Comparison of ENCODE assay signal across 17 cellular contexts in genomic region chr2:160336091-160336490, GRCh38.
DNase-seq lines count a peak whose midpoint lies in the region; ATAC-seq and TF ChIP-seq lines count a peak whose summit lies in the region.
"Had no signal": no experiment of that assay in that cellular context is flagged by ENCODE, and none has a peak within 500 bp of the region (broad histone marks: within the 10 kb centered on the region; RNA-seq: fewer than 3 reads in every experiment).

No MANE protein-coding gene starts in this region.

- H3K4me3 ChIP-seq in osteoblast (ENCODE audit: insufficient read depth, low read length): no peak overlapping the region

- H3K79me2 ChIP-seq in osteoblast (ENCODE audit: insufficient read depth, low read length): peaks cover 96% of the 10 kb centered on the region

- no peak for TF ChIP-seq CTCF in osteoblast (IDR thresholded peaks at IDR 0.05; ENCODE audit: extremely low read depth, low read depth, low read length)

- POLR2A ChIA-PET in activated CD4-positive, alpha-beta T cell treated with anti-CD3 and anti-CD28 coated beads for 36 hours (lab: Charles Lee): no interaction called here
- POLR2A ChIA-PET in T-cell (lab: Charles Lee): interaction anchor here in 1 of 2 donors (0.6 kb wide), 1 partner anchor 1660 kb away, joined by 3 read pairs; no protein-coding TSS in a partner anchor

- peaks cover 84% of the 10 kb centered on the region for H3K4me1 Mint-ChIP-seq in activated CD4-positive, alpha-beta T cell treated with anti-CD3 and anti-CD28 coated beads for 36 hours
- H3K4me1 Mint-ChIP-seq in T-cell: peaks cover 85 to 89% (median 87%) of the 10 kb centered on the region in 3 donors

- no peaks in the 10 kb centered on the region for H3K36me3 ChIP-seq in osteoblast (ENCODE audit: insufficient read depth, low read length)

- no peaks in the 10 kb centered on the region for H3K9me3 ChIP-seq in osteoblast (ENCODE audit: low read depth, low read length)

- DNase-seq in activated CD4-positive, alpha-beta T cell treated with anti-CD3 and anti-CD28 coated beads for 36 hours: no peak
- DNase-seq in activated CD4-positive, alpha-beta T cell treated with anti-CD3 and anti-CD28 coated beads for 4 hours: no peak
- DNase-seq in T-cell (no peak), fibroblast of gingiva (ENCODE audit: low read depth) (peak; percentile 86), osteoblast (ENCODE audit: insufficient read length, low spot score, missing footprints) (no peak), iPS-NIHi11 (ENCODE audit: low spot score) (no peak)
- DNase-seq: amniotic stem cell; C1 segment of cervical spinal cord; DMS79 treated with DMSO at 0.1 percent for 48 hours; islet precursor cell; SHP77 treated with DMSO at 0.1 percent for 48 hours; stimulated activated CD4-positive, alpha-beta T cell treated with anti-CD3 and anti-CD28 coated beads, Interleukin-4, amount 100 ng/mL, for 24 hours; stimulated activated CD8-positive, alpha-beta memory T cell treated with anti-CD3 and anti-CD28 coated beads, Interleukin-4, amount 100 ng/mL, for 48 hours had no signal

- H3K36me3 Mint-ChIP-seq in activated CD4-positive, alpha-beta T cell treated with anti-CD3 and anti-CD28 coated beads for 36 hours (ENCODE audit: low read depth): peaks cover 4% of the 10 kb centered on the region
- peaks cover 4% of the 10 kb centered on the region for H3K36me3 Mint-ChIP-seq in T-cell
- H3K36me3 Mint-ChIP-seq: IgD-negative memory B cell had no signal

- peaks cover 31% of the 10 kb centered on the region for H3K4me1 ChIP-seq in osteoblast (ENCODE audit: insufficient read depth, low read length)

- ATAC-seq in activated CD4-positive, alpha-beta T cell treated with anti-CD3 and anti-CD28 coated beads for 36 hours: peak; percentile 30
- ATAC-seq in T-cell (replicated peaks in 1 of 4) (no peak), HG03039 (IDR thresholded peaks at IDR 0.05; ENCODE audit: unreplicated experiment) (no peak), GM18873 (IDR thresholded peaks at IDR 0.05; ENCODE audit: low FRiP score, unreplicated experiment) (no peak)

- no peaks in the 10 kb centered on the region for H3K9me3 Mint-ChIP-seq in activated CD4-positive, alpha-beta T cell treated with anti-CD3 and anti-CD28 coated beads for 36 hours (ENCODE audit: low read depth)
- H3K9me3 Mint-ChIP-seq in T-cell: no peaks in the 10 kb centered on the region
- H3K9me3 Mint-ChIP-seq: IgD-negative memory B cell had no signal

- H3K27me3 ChIP-seq in osteoblast (ENCODE audit: insufficient read depth, low read length): no peaks in the 10 kb centered on the region

- H3K4me3 Mint-ChIP-seq in activated CD4-positive, alpha-beta T cell treated with anti-CD3 and anti-CD28 coated beads for 36 hours: no peak overlapping the region
- peak overlapping the region in 1 of 3 donors; percentile 3 for H3K4me3 Mint-ChIP-seq in T-cell
- H3K4me3 Mint-ChIP-seq: IgD-negative memory B cell had no signal

- CTCF ChIA-PET in activated CD4-positive, alpha-beta T cell treated with anti-CD3 and anti-CD28 coated beads for 36 hours (lab: Charles Lee): interaction anchor here (0.8 to 7.7 kb wide), 5 partner anchors 12 to 41 kb away, joined by 3 to 45 read pairs (median 6); no protein-coding TSS in a partner anchor
- CTCF ChIA-PET in T-cell (lab: Charles Lee): interaction anchor here (1.1 to 1.4 kb wide), 3 partner anchors 9 to 658 kb away, joined by 3 read pairs; no protein-coding TSS in a partner anchor

- peaks cover 31% of the 10 kb centered on the region for H4K20me1 ChIP-seq in osteoblast (ENCODE audit: insufficient read depth, low read length)

- peak overlapping the region; percentile 35 for H3K27ac Mint-ChIP-seq in activated CD4-positive, alpha-beta T cell treated with anti-CD3 and anti-CD28 coated beads for 36 hours
- H3K27ac Mint-ChIP-seq in T-cell: peak overlapping the region; percentile 72 to 87

- H3K4me2 ChIP-seq in osteoblast (ENCODE audit: insufficient read depth, low read length): no peak overlapping the region

- peak overlapping the region; percentile 24 for H3K27ac ChIP-seq in osteoblast (ENCODE audit: low read depth, low read length)
- H3K27ac ChIP-seq: 22Rv1 had no signal

- intact Hi-C loops in activated CD4-positive, alpha-beta T cell treated with anti-CD3 and anti-CD28 coated beads for 36 hours (cut with DNase I, micrococcal nuclease): no loop called here

- H2AFZ ChIP-seq in osteoblast (ENCODE audit: low read length): no peak overlapping the region

- no peaks in the 10 kb centered on the region for H3K27me3 Mint-ChIP-seq in activated CD4-positive, alpha-beta T cell treated with anti-CD3 and anti-CD28 coated beads for 36 hours
- H3K27me3 Mint-ChIP-seq in T-cell: no peaks in the 10 kb centered on the region
- H3K27me3 Mint-ChIP-seq: IgD-negative memory B cell had no signal
